1 cellular context compared by ENCODE assay signal in the genomic region with DNA sequence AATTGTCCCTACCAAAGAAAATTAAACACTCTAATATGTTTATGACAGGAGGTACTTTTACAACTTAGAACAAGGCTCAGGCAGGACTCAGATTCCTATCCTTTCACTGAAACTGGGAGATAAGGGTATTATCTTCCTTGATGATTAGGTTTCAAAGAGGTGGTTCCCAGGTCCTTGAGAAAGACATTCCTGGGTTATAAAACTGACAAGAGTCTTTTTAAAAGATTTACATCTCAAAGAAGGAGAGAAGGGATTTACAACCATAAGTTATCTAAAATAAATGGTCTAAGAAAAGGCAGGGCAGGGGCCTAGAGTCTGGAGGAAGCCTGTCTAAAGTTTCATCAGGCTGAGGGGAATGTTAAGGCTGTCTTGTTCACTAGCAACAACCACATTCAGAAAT.
TF ChIP-seq lines count a peak whose summit lies in the region.

No MANE protein-coding gene starts in this region.

TF ChIP-seq in GM23338, 12 proteins besides CTCF, POLR2A, EP300 and RAD21 (continued from another document):
- TF ChIP-seq, protein P1, sequence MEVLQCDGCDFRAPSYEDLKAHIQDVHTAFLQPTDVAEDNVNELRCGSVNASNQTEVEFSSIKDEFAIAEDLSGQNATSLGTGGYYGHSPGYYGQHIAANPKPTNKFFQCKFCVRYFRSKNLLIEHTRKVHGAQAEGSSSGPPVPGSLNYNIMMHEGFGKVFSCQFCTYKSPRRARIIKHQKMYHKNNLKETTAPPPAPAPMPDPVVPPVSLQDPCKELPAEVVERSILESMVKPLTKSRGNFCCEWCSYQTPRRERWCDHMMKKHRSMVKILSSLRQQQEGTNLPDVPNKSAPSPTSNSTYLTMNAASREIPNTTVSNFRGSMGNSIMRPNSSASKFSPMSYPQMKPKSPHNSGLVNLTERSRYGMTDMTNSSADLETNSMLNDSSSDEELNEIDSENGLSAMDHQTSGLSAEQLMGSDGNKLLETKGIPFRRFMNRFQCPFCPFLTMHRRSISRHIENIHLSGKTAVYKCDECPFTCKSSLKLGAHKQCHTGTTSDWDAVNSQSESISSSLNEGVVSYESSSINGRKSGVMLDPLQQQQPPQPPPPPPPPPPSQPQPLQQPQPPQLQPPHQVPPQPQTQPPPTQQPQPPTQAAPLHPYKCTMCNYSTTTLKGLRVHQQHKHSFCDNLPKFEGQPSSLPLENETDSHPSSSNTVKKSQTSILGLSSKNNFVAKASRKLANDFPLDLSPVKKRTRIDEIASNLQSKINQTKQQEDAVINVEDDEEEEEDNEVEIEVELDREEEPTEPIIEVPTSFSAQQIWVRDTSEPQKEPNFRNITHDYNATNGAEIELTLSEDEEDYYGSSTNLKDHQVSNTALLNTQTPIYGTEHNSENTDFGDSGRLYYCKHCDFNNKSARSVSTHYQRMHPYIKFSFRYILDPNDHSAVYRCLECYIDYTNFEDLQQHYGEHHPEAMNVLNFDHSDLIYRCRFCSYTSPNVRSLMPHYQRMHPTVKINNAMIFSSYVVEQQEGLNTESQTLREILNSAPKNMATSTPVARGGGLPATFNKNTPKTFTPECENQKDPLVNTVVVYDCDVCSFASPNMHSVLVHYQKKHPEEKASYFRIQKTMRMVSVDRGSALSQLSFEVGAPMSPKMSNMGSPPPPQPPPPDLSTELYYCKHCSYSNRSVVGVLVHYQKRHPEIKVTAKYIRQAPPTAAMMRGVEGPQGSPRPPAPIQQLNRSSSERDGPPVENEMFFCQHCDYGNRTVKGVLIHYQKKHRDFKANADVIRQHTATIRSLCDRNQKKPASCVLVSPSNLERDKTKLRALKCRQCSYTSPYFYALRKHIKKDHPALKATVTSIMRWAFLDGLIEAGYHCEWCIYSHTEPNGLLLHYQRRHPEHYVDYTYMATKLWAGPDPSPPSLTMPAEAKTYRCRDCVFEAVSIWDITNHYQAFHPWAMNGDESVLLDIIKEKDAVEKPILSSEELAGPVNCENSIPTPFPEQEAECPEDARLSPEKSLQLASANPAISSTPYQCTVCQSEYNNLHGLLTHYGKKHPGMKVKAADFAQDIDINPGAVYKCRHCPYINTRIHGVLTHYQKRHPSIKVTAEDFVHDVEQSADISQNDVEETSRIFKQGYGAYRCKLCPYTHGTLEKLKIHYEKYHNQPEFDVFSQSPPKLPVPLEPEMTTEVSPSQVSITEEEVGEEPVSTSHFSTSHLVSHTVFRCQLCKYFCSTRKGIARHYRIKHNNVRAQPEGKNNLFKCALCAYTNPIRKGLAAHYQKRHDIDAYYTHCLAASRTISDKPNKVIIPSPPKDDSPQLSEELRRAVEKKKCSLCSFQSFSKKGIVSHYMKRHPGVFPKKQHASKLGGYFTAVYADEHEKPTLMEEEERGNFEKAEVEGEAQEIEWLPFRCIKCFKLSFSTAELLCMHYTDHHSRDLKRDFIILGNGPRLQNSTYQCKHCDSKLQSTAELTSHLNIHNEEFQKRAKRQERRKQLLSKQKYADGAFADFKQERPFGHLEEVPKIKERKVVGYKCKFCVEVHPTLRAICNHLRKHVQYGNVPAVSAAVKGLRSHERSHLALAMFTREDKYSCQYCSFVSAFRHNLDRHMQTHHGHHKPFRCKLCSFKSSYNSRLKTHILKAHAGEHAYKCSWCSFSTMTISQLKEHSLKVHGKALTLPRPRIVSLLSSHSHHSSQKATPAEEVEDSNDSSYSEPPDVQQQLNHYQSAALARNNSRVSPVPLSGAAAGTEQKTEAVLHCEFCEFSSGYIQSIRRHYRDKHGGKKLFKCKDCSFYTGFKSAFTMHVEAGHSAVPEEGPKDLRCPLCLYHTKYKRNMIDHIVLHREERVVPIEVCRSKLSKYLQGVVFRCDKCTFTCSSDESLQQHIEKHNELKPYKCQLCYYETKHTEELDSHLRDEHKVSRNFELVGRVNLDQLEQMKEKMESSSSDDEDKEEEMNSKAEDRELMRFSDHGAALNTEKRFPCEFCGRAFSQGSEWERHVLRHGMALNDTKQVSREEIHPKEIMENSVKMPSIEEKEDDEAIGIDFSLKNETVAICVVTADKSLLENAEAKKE (CRISPR knock-in tag; IDR thresholded peaks at IDR 0.05): no peak
- no peak for TF ChIP-seq STAT1 (IDR thresholded peaks at IDR 0.05; ENCODE audit: unreplicated experiment)
- TF ChIP-seq ZNF331 (CRISPR knock-in tag; IDR thresholded peaks at IDR 0.05; ENCODE audit: low read depth): no peak
